Comparison of ENCODE assay signal across 13 cellular contexts in the genomic region with DNA sequence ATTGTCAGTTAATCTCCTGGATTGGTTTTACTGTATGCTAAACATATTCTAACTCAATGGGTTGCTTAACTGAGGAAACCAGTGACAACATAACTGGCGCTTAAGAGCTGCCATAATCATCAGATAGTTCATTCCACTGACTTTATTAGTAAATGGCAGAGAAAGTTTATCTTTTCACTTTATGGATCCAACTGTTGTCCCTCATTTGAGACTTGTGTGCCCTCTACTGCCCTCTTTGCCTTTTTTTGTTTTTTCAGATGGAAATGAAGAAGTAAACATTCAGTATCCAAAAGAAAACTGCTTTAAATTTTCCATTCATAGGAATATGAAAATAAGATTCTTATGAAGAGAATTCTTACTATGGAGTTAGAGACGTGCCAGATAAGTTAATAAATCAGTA.
"Had no signal": no experiment of that assay in that cellular context is flagged by ENCODE, and none has a peak within 500 bp of the region (broad histone marks: within the 10 kb centered on the region; RNA-seq: fewer than 3 reads in every experiment).

No MANE protein-coding gene starts in this region.

- H3K27ac Mint-ChIP-seq: activated CD4-positive, alpha-beta memory T cell treated with anti-CD3 and anti-CD28 coated beads for 36 hours; activated CD8-positive, alpha-beta memory T cell treated with anti-CD3 and anti-CD28 coated beads, Interleukin-2, amount 10 ng/mL, durations not matched to agents 7 days and 5 days; activated T-cell treated with anti-CD3 and anti-CD28 coated beads, Interleukin-2, amount 50 U/mL, for 24 hours; naive B cell; neural progenitor cell; stimulated activated naive CD8-positive, alpha-beta T cell treated with anti-CD3 and anti-CD28 coated beads, Interleukin-15, Interleukin-2, amounts not matched to agents 100 ng/mL and 50 ng/mL, for 24 hours had no signal

- H3K4me1 Mint-ChIP-seq: activated CD8-positive, alpha-beta memory T cell treated with anti-CD3 and anti-CD28 coated beads, Interleukin-2, amount 10 ng/mL, durations not matched to agents 7 days and 5 days; naive B cell; neural progenitor cell had no signal

- ATAC-seq: activated CD8-positive, alpha-beta memory T cell treated with anti-CD3 and anti-CD28 coated beads, Interleukin-2, amount 10 ng/mL, durations not matched to agents 7 days and 5 days; gastrocnemius medialis; heart right ventricle had no signal

- H2AFZ ChIP-seq: neural progenitor cell had no signal

- H3K27me3 Mint-ChIP-seq: activated CD4-positive, alpha-beta memory T cell treated with anti-CD3 and anti-CD28 coated beads for 36 hours; activated T-cell treated with anti-CD3 and anti-CD28 coated beads, Interleukin-2, amount 50 U/mL, for 24 hours; stimulated activated naive CD8-positive, alpha-beta T cell treated with anti-CD3 and anti-CD28 coated beads, Interleukin-15, Interleukin-2, amounts not matched to agents 100 ng/mL and 50 ng/mL, for 24 hours had no signal

- H3K27me3 ChIP-seq: gastrocnemius medialis, heart right ventricle, neural progenitor cell, ovary, sigmoid colon, spleen, suprapubic skin had no signal

- H3K4me1 ChIP-seq: gastrocnemius medialis, neural progenitor cell, sigmoid colon, spleen, suprapubic skin had no signal

- H3K9me3 ChIP-seq: gastrocnemius medialis, heart right ventricle, ovary, sigmoid colon, spleen, suprapubic skin had no signal

- H3K9ac ChIP-seq: neural progenitor cell had no signal

- H3K4me3 Mint-ChIP-seq: activated CD4-positive, alpha-beta memory T cell treated with anti-CD3 and anti-CD28 coated beads for 36 hours; activated CD8-positive, alpha-beta memory T cell treated with anti-CD3 and anti-CD28 coated beads, Interleukin-2, amount 10 ng/mL, durations not matched to agents 7 days and 5 days; activated T-cell treated with anti-CD3 and anti-CD28 coated beads, Interleukin-2, amount 50 U/mL, for 24 hours; naive B cell; neural progenitor cell; stimulated activated naive CD8-positive, alpha-beta T cell treated with anti-CD3 and anti-CD28 coated beads, Interleukin-15, Interleukin-2, amounts not matched to agents 100 ng/mL and 50 ng/mL, for 24 hours had no signal

- H3K27ac ChIP-seq: gastrocnemius medialis, heart right ventricle, neural progenitor cell, ovary, sigmoid colon, spleen, suprapubic skin had no signal

- DNase-seq: activated CD4-positive, alpha-beta memory T cell treated with anti-CD3 and anti-CD28 coated beads for 36 hours; activated CD8-positive, alpha-beta memory T cell treated with anti-CD3 and anti-CD28 coated beads, Interleukin-2, amount 10 ng/mL, durations not matched to agents 7 days and 5 days; activated naive CD4-positive, alpha-beta T cell treated with anti-CD3 and anti-CD28 coated beads, Interleukin-2, amount 50 U/mL, for 16 hours; activated T-cell treated with anti-CD3 and anti-CD28 coated beads, Interleukin-2, amount 50 U/mL, for 24 hours; gastrocnemius medialis; heart right ventricle; naive B cell; ovary; sigmoid colon; spleen had no signal

- H3K9me3 Mint-ChIP-seq: activated CD4-positive, alpha-beta memory T cell treated with anti-CD3 and anti-CD28 coated beads for 36 hours; activated T-cell treated with anti-CD3 and anti-CD28 coated beads, Interleukin-2, amount 50 U/mL, for 24 hours; neural progenitor cell; stimulated activated naive CD8-positive, alpha-beta T cell treated with anti-CD3 and anti-CD28 coated beads, Interleukin-15, Interleukin-2, amounts not matched to agents 100 ng/mL and 50 ng/mL, for 24 hours had no signal

- H3K4me3 ChIP-seq: gastrocnemius medialis, heart right ventricle, neural progenitor cell, ovary, sigmoid colon, spleen, suprapubic skin had no signal

- H3K4me2 ChIP-seq: neural progenitor cell had no signal

- H3K36me3 Mint-ChIP-seq: activated CD4-positive, alpha-beta memory T cell treated with anti-CD3 and anti-CD28 coated beads for 36 hours; activated CD8-positive, alpha-beta memory T cell treated with anti-CD3 and anti-CD28 coated beads, Interleukin-2, amount 10 ng/mL, durations not matched to agents 7 days and 5 days; naive B cell; neural progenitor cell had no signal

- H3K36me3 ChIP-seq: gastrocnemius medialis, heart right ventricle, neural progenitor cell, ovary, suprapubic skin had no signal
